ENCODE assay signal across 32 cellular contexts in the genomic region with DNA sequence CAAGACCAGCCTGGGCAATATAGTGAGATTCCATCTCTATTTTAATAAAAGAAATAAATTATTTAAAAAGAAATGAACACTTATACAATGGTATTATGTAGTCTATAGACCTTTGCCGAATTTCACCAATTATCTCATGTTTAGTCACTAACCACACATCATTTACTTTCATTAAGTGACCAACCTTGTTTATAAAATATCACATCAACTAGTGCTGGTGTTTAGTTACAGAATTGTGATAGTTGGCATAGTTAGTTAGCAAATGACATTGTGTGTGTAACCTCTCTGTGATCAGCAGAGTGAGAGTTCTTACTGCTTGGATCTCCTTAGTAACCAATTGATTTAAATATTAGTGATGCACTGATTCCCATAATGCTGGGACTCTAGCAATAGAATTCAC.
"Had no signal": no experiment of that assay in that cellular context is flagged by ENCODE, and none has a peak within 500 bp of the region (broad histone marks: within the 10 kb centered on the region; RNA-seq: fewer than 3 reads in every experiment).

No MANE protein-coding gene starts in this region.

- H3K36me3 Mint-ChIP-seq: activated naive CD8-positive, alpha-beta T cell treated with anti-CD3 and anti-CD28 coated beads for 36 hours had no signal

- H3K9me3 Mint-ChIP-seq: activated CD4-positive, alpha-beta T cell treated with anti-CD3 and anti-CD28 coated beads, Interleukin-2, amount 10 ng/mL, durations not matched to agents 24 days and 14 days; activated CD8-positive, alpha-beta T cell treated with anti-CD3 and anti-CD28 coated beads for 36 hours had no signal

- H3K4me3 Mint-ChIP-seq: activated CD4-positive, alpha-beta T cell treated with anti-CD3 and anti-CD28 coated beads, Interleukin-2, amount 10 ng/mL, durations not matched to agents 24 days and 14 days; activated CD8-positive, alpha-beta T cell treated with anti-CD3 and anti-CD28 coated beads for 36 hours; activated naive CD8-positive, alpha-beta T cell treated with anti-CD3 and anti-CD28 coated beads for 36 hours; activated T-cell treated with anti-CD3 and anti-CD28 coated beads, Interleukin-2, amount 50 U/mL, for 72 hours; activated T-helper 17 cell treated with anti-CD3 and anti-CD28 coated beads, Interleukin-2, amount 50 U/mL, for 72 hours; central memory CD8-positive, alpha-beta T cell had no signal

- ATAC-seq: activated CD8-positive, alpha-beta T cell treated with anti-CD3 and anti-CD28 coated beads for 36 hours; activated T-cell treated with anti-CD3 and anti-CD28 coated beads, Interleukin-2, amount 50 U/mL, for 72 hours; activated T-helper 17 cell treated with anti-CD3 and anti-CD28 coated beads, Interleukin-2, amount 50 U/mL, for 72 hours had no signal

- H3K36me3 ChIP-seq: cardiac muscle cell had no signal

- H3K27me3 Mint-ChIP-seq: activated CD4-positive, alpha-beta T cell treated with anti-CD3 and anti-CD28 coated beads, Interleukin-2, amount 10 ng/mL, durations not matched to agents 24 days and 14 days; activated CD8-positive, alpha-beta T cell treated with anti-CD3 and anti-CD28 coated beads for 36 hours; activated naive CD8-positive, alpha-beta T cell treated with anti-CD3 and anti-CD28 coated beads for 36 hours; activated T-helper 17 cell treated with anti-CD3 and anti-CD28 coated beads, Interleukin-2, amount 50 U/mL, for 72 hours; central memory CD8-positive, alpha-beta T cell had no signal

- H3K27me3 ChIP-seq: cardiac muscle cell had no signal

- H3K4me3 ChIP-seq: cardiac muscle cell had no signal

- H3K27ac ChIP-seq: cardiac muscle cell had no signal

- H3K27ac Mint-ChIP-seq: activated CD4-positive, alpha-beta T cell treated with anti-CD3 and anti-CD28 coated beads, Interleukin-2, amount 10 ng/mL, durations not matched to agents 24 days and 14 days; activated CD8-positive, alpha-beta T cell treated with anti-CD3 and anti-CD28 coated beads for 36 hours; activated naive CD8-positive, alpha-beta T cell treated with anti-CD3 and anti-CD28 coated beads for 36 hours; activated T-cell treated with anti-CD3 and anti-CD28 coated beads, Interleukin-2, amount 50 U/mL, for 72 hours; activated T-helper 17 cell treated with anti-CD3 and anti-CD28 coated beads, Interleukin-2, amount 50 U/mL, for 72 hours had no signal

- H3K4me1 Mint-ChIP-seq: activated CD4-positive, alpha-beta T cell treated with anti-CD3 and anti-CD28 coated beads, Interleukin-2, amount 10 ng/mL, durations not matched to agents 24 days and 14 days; activated naive CD8-positive, alpha-beta T cell treated with anti-CD3 and anti-CD28 coated beads for 36 hours; activated T-helper 17 cell treated with anti-CD3 and anti-CD28 coated beads, Interleukin-2, amount 50 U/mL, for 72 hours; central memory CD8-positive, alpha-beta T cell had no signal

- DNase-seq: activated CD4-positive, alpha-beta T cell treated with anti-CD3 and anti-CD28 coated beads, Interleukin-2, amount 10 ng/mL, durations not matched to agents 24 days and 14 days; activated CD4-positive, alpha-beta T cell treated with anti-CD3 and anti-CD28 coated beads, Interleukin-2, amount 50 U/mL, for 4 hours; activated CD8-positive, alpha-beta T cell treated with anti-CD3 and anti-CD28 coated beads for 36 hours; activated effector memory CD4-positive, alpha-beta T cell treated with anti-CD3 and anti-CD28 coated beads, Interleukin-2, amount 50 U/mL, for 16 hours; activated naive CD4-positive, alpha-beta T cell; activated naive CD4-positive, alpha-beta T cell treated with anti-CD3 and anti-CD28 coated beads, Interleukin-2, amount 50 U/mL, for 16 hours; activated naive CD8-positive, alpha-beta T cell treated with anti-CD3 and anti-CD28 coated beads for 36 hours; activated T-cell treated with anti-CD3 and anti-CD28 coated beads, Interleukin-2, amount 50 U/mL, for 1 hour; activated T-cell treated with anti-CD3 and anti-CD28 coated beads, Interleukin-2, amount 50 U/mL, for 72 hours; amniotic stem cell; aorta; Karpas-422; MM.1S; MV-4-11; NCI-H1092; NCI-H1436 treated with DMSO at 0.1 percent for 48 hours; NCI-H1694 treated with DMSO at 0.1 percent for 48 hours; NCI-H2029; NCI-H2171; NCI-H446 treated with DMSO at 0.1 percent for 48 hours; NCI-H524; NCI-H69; NCI-H82; NK-92 treated with Interleukin-12 subunit alpha and Interleukin-12 subunit beta, amount 100 ng/mL, for 24 hours; Right ventricle myocardium superior; SW 1271; T-helper 1 cell; T-helper 2 cell; T-helper 9 cell had no signal
